19 cellular contexts compared by ENCODE assay signal in the genomic region with DNA sequence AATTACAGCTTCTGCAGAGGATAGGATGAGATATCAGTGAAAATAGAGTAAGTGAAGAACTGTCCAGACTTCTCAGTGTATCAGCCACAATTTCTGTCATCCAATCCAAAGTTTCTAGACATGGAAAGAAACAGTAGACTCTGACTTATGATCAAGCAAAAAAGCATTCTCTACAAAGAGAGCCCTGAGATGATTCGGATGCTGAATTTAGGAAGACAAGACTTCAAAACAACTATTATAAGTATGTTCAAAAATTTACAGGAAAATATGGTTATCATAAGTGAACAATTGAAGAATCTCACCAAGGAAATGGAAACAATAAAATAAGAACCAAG.
DNase-seq lines count a peak whose midpoint lies in the region; ATAC-seq, FAIRE-seq and TF ChIP-seq lines count a peak whose summit lies in the region.
"Had no signal": no experiment of that assay in that cellular context is flagged by ENCODE, and none has a peak within 500 bp of the region (broad histone marks: within the 10 kb centered on the region; RNA-seq: fewer than 3 reads in every experiment).

No MANE protein-coding gene starts in this region.

- no peak overlapping the region for H2BK5ac ChIP-seq in mesenchymal stem cell (ENCODE audit: low read depth, low read length, poor library complexity, severe bottlenecking)

- POLR2A ChIA-PET in naive thymus-derived CD4-positive, alpha-beta T cell (lab: Charles Lee), result no interaction called here

- H3K4me1 ChIP-seq in mesenchymal stem cell (ENCODE audit: control insufficient read depth, insufficient read depth, low read depth, low read length), result peaks cover 5% of the 10 kb centered on the region
- H3K4me1 ChIP-seq in stomach, result peaks cover 0 to 17% (median 11%) of the 10 kb centered on the region in 4 donors
- H3K4me1 ChIP-seq in naive thymus-derived CD4-positive, alpha-beta T cell (ENCODE audit: control insufficient read depth in 2 of 2, insufficient read depth in 2 of 2, low read length in 2 of 2), result no peaks in the 10 kb centered on the region

- H3K27ac Mint-ChIP-seq in chondrocyte (ENCODE audit: unreplicated experiment) (peak overlapping the region; percentile 97), immature natural killer cell (no peak overlapping the region)
- H3K27ac Mint-ChIP-seq in naive thymus-derived CD4-positive, alpha-beta T cell, result no peak overlapping the region
- H3K27ac Mint-ChIP-seq: nephron had no signal

- H3K27me3 ChIP-seq in mesenchymal stem cell (ENCODE audit: control insufficient read depth in 1 of 2, insufficient read depth in 1 of 2, low read length in 2 of 2), result peaks cover 0 to 8% of the 10 kb centered on the region in 2 experiments
- H3K27me3 ChIP-seq in stomach, result no peaks in the 10 kb centered on the region
- no peaks in the 10 kb centered on the region for H3K27me3 ChIP-seq in naive thymus-derived CD4-positive, alpha-beta T cell (ENCODE audit: control insufficient read depth in 2 of 2, insufficient read depth in 2 of 2, low read length in 2 of 2)

- DNase-seq in H54 (ENCODE audit: insufficient read length, low spot score) (no peak), chondrocyte (ENCODE audit: low spot score) (no peak), mesenchymal stem cell (no peak), stomach (no peak), kidney glomerular epithelial cell (lab: John Stamatoyannopoulos, UW) (no peak), immature natural killer cell (no peak)
- DNase-seq in activated naive CD4-positive, alpha-beta T cell treated with Interleukin-2 at 50 U/mL for 16 hours, result no peak
- DNase-seq in naive thymus-derived CD4-positive, alpha-beta T cell, result no peak
- DNase-seq: activated CD8-positive, alpha-beta memory T cell treated with anti-CD3 and anti-CD28 coated beads, Interleukin-2, amount 50 U/mL, for 4 hours; activated gamma-delta T cell; amniotic stem cell; cortex of kidney; DND-41; GOT3; NK-92 treated with Interleukin-12 subunit alpha and Interleukin-12 subunit beta, amount 100 ng/mL, for 24 hours; stimulated activated naive CD4-positive, alpha-beta T cell treated with Interleukin-2 at 50 U/mL for 16 hours; T1000 had no signal

- H2BK15ac ChIP-seq in mesenchymal stem cell (ENCODE audit: low read depth, poor library complexity, severe bottlenecking), result peak overlapping the region; percentile 70

- peak overlapping the region; percentile 9 to 80 for H3K4ac ChIP-seq in mesenchymal stem cell (ENCODE audit: low read depth in 1 of 2, low read length in 2 of 2)

- no peak overlapping the region for H2BK120ac ChIP-seq in mesenchymal stem cell (ENCODE audit: low read depth, low read length)

- H3K9me3 ChIP-seq in mesenchymal stem cell (ENCODE audit: control insufficient read depth, low read length) (no peaks in the 10 kb centered on the region), stomach (no peaks in the 10 kb centered on the region)
- H3K9me3 ChIP-seq in naive thymus-derived CD4-positive, alpha-beta T cell (ENCODE audit: control insufficient read depth in 2 of 3, low read length in 3 of 3), result no peaks in the 10 kb centered on the region

- H3K23ac ChIP-seq in mesenchymal stem cell (ENCODE audit: low read length in 2 of 2), result no peak overlapping the region

- no peak for ATAC-seq in naive thymus-derived CD4-positive, alpha-beta T cell

- peak overlapping the region; percentile 54 for H2AFZ ChIP-seq in mesenchymal stem cell (ENCODE audit: low read depth, low read length)

- H4K8ac ChIP-seq in mesenchymal stem cell (ENCODE audit: low read length), result no peak overlapping the region

- H3K79me1 ChIP-seq in mesenchymal stem cell (replicated peaks; ENCODE audit: low read length, poor library complexity, severe bottlenecking), result no peaks in the 10 kb centered on the region

- TF ChIP-seq POLR2A in H54 (IDR thresholded peaks at IDR 0.05; ENCODE audit: low read depth, low read length), result no peak
- TF ChIP-seq POLR2A in stomach (IDR thresholded peaks at IDR 0.05), result no peak

- H3K27ac ChIP-seq in mesenchymal stem cell (ENCODE audit: low read length, poor library complexity, severe bottlenecking) (no peak overlapping the region), stomach (peak overlapping the region in 3 of 5 donors; percentile 53 to 83 (median 54))
- H3K27ac ChIP-seq in naive thymus-derived CD4-positive, alpha-beta T cell (ENCODE audit: low read depth, low read length), result no peak overlapping the region

- H4K91ac ChIP-seq in mesenchymal stem cell (ENCODE audit: low read length), result no peak overlapping the region

- no CpG with 5 or more reads among the region's 1 CpG for WGBS in mesenchymal stem cell
- 0 to 2% (median 0%) methylated on average over 1 of the region's 1 CpG for WGBS in stomach, 5 donors

- no peak overlapping the region for H2AK5ac ChIP-seq in mesenchymal stem cell (ENCODE audit: low read length, severe bottlenecking)

- H3K27me3 Mint-ChIP-seq in chondrocyte (ENCODE audit: low read depth) (no peaks in the 10 kb centered on the region), immature natural killer cell (ENCODE audit: low read depth in 3 of 3) (peaks cover 3 to 6% (median 5%) of the 10 kb centered on the region in 3 donors)
- peaks cover 0 to 27% (median 5%) of the 10 kb centered on the region in 5 donors for H3K27me3 Mint-ChIP-seq in naive thymus-derived CD4-positive, alpha-beta T cell

- peak overlapping the region in 1 of 2 experiments; percentile 98 for H2BK12ac ChIP-seq in mesenchymal stem cell (ENCODE audit: low read length in 2 of 2)

- no peak for TF ChIP-seq EP300 in stomach (IDR thresholded peaks at IDR 0.05)

- no peak overlapping the region for H3K4me2 ChIP-seq in mesenchymal stem cell (ENCODE audit: low read length, poor library complexity, severe bottlenecking)

- peaks cover 12% of the 10 kb centered on the region for H3K9me3 Mint-ChIP-seq in chondrocyte (ENCODE audit: low read depth)
- peaks cover 0 to 6% (median 0%) of the 10 kb centered on the region in 11 donors for H3K9me3 Mint-ChIP-seq in naive thymus-derived CD4-positive, alpha-beta T cell
- peaks cover 0 to 5% (median 0%) of the 10 kb centered on the region in 6 donors for H3K9me3 Mint-ChIP-seq in immature natural killer cell

- H3K36me3 Mint-ChIP-seq in chondrocyte (ENCODE audit: low read depth) (no peaks in the 10 kb centered on the region), immature natural killer cell (no peaks in the 10 kb centered on the region)
- H3K36me3 Mint-ChIP-seq in naive thymus-derived CD4-positive, alpha-beta T cell, result no peaks in the 10 kb centered on the region

- H3K4me3 ChIP-seq in mesenchymal stem cell (ENCODE audit: insufficient read depth in 1 of 2, low read depth in 1 of 2, low read length in 2 of 2) (no peak overlapping the region), stomach (no peak overlapping the region)
- H3K4me3 ChIP-seq in naive thymus-derived CD4-positive, alpha-beta T cell (ENCODE audit: low read length), result no peak overlapping the region

- peak overlapping the region in 1 of 2 experiments; percentile 93 for H3K18ac ChIP-seq in mesenchymal stem cell (ENCODE audit: low read depth in 1 of 2, low read length in 2 of 2)

- H3K36me3 ChIP-seq in mesenchymal stem cell (ENCODE audit: control insufficient read depth in 1 of 2, insufficient read depth in 2 of 2, low read depth in 1 of 2, low read length in 2 of 2) (no peaks in the 10 kb centered on the region), stomach (no peaks in the 10 kb centered on the region)
- no peaks in the 10 kb centered on the region for H3K36me3 ChIP-seq in naive thymus-derived CD4-positive, alpha-beta T cell (ENCODE audit: control insufficient read depth in 2 of 3, insufficient read depth in 3 of 3, low read length in 3 of 3)

- intact Hi-C loops in stomach (cut with DNase I; ENCODE audit: low total_unique reads), result no loop called here
- intact Hi-C loops in naive thymus-derived CD4-positive, alpha-beta T cell (cut with micrococcal nuclease), result no loop called here

- H3K4me3 Mint-ChIP-seq in chondrocyte (ENCODE audit: unreplicated experiment) (no peak overlapping the region), immature natural killer cell (no peak overlapping the region)
- no peak overlapping the region for H3K4me3 Mint-ChIP-seq in naive thymus-derived CD4-positive, alpha-beta T cell
- H3K4me3 Mint-ChIP-seq: nephron had no signal

- peaks cover 39% of the 10 kb centered on the region for H3K4me1 Mint-ChIP-seq in chondrocyte (ENCODE audit: low read depth)
- no peaks in the 10 kb centered on the region for H3K4me1 Mint-ChIP-seq in naive thymus-derived CD4-positive, alpha-beta T cell
- no peaks in the 10 kb centered on the region for H3K4me1 Mint-ChIP-seq in immature natural killer cell
- H3K4me1 Mint-ChIP-seq: nephron had no signal

- CTCF ChIA-PET in naive thymus-derived CD4-positive, alpha-beta T cell (lab: Charles Lee), result no interaction called here

- H3K14ac ChIP-seq in mesenchymal stem cell (ENCODE audit: low read length in 2 of 2), result no peak overlapping the region

- no peak for TF ChIP-seq CTCF in chondrocyte (IDR thresholded peaks at IDR 0.05)
- no peak for TF ChIP-seq CTCF in stomach (IDR thresholded peaks at IDR 0.05)

- H3K9ac ChIP-seq in mesenchymal stem cell (ENCODE audit: low read length), result no peak overlapping the region

- peak; percentile 20 for FAIRE-seq in H54 (lab: Jason Lieb, UNC)
- FAIRE-seq: RCC 7860 had no signal

Comparison
In these comparisons a context has a peak if more than half of its experiments do, and no peak if none do; other contexts are left out.
1. H3K27ac ChIP-seq: peak in stomach (3 of 5); none in mesenchymal stem cell (single experiment) and naive thymus-derived CD4-positive, alpha-beta T cell (single experiment).